ENCODE assay signal across 27 cellular contexts in genomic region chr12:60138526-60138925, GRCh38.
"Had no signal": no experiment of that assay in that cellular context is flagged by ENCODE, and none has a peak within 500 bp of the region (broad histone marks: within the 10 kb centered on the region; RNA-seq: fewer than 3 reads in every experiment).

No MANE protein-coding gene starts in this region.

- H3K36me3 ChIP-seq: left lung, lower lobe of right lung, neural progenitor cell, neutrophil, ovary, right atrium auricular region, sigmoid colon, tibial nerve, uterus had no signal

- H3K4me2 ChIP-seq: neural progenitor cell, smooth muscle cell had no signal

- H3K9ac ChIP-seq: neural progenitor cell had no signal

- H3K9me3 ChIP-seq: left lung, lower lobe of right lung, neutrophil, ovary, right atrium auricular region, sigmoid colon, tibial nerve, uterus had no signal

- H3K27me3 ChIP-seq: left lung, neural progenitor cell, neutrophil, ovary, right atrium auricular region, sigmoid colon, tibial nerve, uterus had no signal

- H3K27ac ChIP-seq: left lung, lower lobe of right lung, neural progenitor cell, neutrophil, ovary, right atrium auricular region, sigmoid colon, tibial nerve, uterus had no signal

- H3K4me1 ChIP-seq: left lung, lower lobe of right lung, neural progenitor cell, right atrium auricular region, sigmoid colon, tibial nerve, uterus had no signal

- H3K4me3 ChIP-seq: left lung, lower lobe of right lung, neural progenitor cell, ovary, right atrium auricular region, sigmoid colon, smooth muscle cell, tibial nerve, uterus had no signal

- H2AFZ ChIP-seq: neural progenitor cell had no signal

- DNase-seq: hippocampal formation; kidney; left colon; left lung; lower lobe of right lung; mammary epithelial cell; mesendoderm; naive B cell; natural killer cell; nephron progenitor cell; occipital lobe; ovary; sigmoid colon; stimulated activated CD4-positive, alpha-beta T cell treated with anti-CD3 and anti-CD28 coated beads, Interleukin-1b, Interleukin-23, amount 100 ng/mL, for 48 hours; stimulated activated CD4-positive, alpha-beta T cell treated with anti-CD3 and anti-CD28 coated beads, Interleukin-2, amount 100 ng/mL, for 48 hours; stimulated activated CD4-positive, alpha-beta T cell treated with anti-CD3 and anti-CD28 coated beads, Interleukin-4, amount 100 ng/mL, for 4 hours; stimulated activated CD8-positive, alpha-beta memory T cell treated with anti-CD3 and anti-CD28 coated beads, Interleukin-4, amount 100 ng/mL, for 48 hours; stimulated activated naive CD4-positive, alpha-beta T cell treated with Interleukin-2 at 50 U/mL for 16 hours; stimulated activated naive CD8-positive, alpha-beta T cell treated with anti-CD3 and anti-CD28 coated beads, Interleukin-15, amount 100 ng/mL, for 72 hours; substantia nigra; uterus had no signal

- ATAC-seq: left colon; left lung; lower lobe of right lung; natural killer cell; stimulated activated memory B cell treated with anti-CD40 and anti-IgM and Interleukin-4, amounts not matched to agents 10 μg/mL and 1 μg/mL and 100 μg/mL, for 72 hours; stimulated activated naive CD8-positive, alpha-beta T cell treated with anti-CD3 and anti-CD28 coated beads, Interleukin-15, amount 100 ng/mL, for 72 hours had no signal
